In the genomic region with DNA sequence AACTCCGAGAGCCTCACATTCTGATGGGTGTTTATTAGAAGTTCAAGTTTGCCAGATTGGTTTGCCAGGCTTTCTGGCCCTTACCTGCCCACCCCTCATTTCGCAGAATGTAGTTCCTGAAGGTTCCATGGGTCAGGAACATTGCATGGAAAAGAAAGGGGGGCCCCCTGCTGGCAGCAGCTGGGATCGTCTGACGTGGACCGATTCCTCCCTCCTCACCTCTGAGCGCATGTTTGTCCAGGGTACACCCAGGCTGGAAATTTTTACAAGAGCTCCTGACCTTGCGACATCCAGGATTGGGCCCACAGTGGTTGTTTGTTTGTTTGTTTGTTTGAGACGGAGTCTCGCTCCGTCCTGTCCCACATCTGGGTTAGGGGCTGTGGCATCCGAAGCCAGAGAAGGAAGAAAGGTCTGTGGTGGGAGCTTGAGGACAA, we compare ENCODE assay signal across 8 cellular contexts.
A peak's percentile ranks its signal among the peaks of the same experiment; 100 is the strongest.
DNase-seq lines count a peak whose midpoint lies in the region; ATAC-seq and TF ChIP-seq lines count a peak whose summit lies in the region.

No MANE protein-coding gene starts in this region.

- H3K27me3 ChIP-seq in ascending aorta (no peaks in the 10 kb centered on the region), left ventricle myocardium inferior (ENCODE audit: low read depth) (no peaks in the 10 kb centered on the region)

- ATAC-seq in GM19324 (IDR thresholded peaks at IDR 0.05; ENCODE audit: low FRiP score, unreplicated experiment) (no peak), HG02973 (IDR thresholded peaks at IDR 0.05; ENCODE audit: unreplicated experiment) (no peak)

- no peak overlapping the region for H3K4me3 ChIP-seq in ascending aorta
- no peak overlapping the region for H3K4me3 ChIP-seq in left ventricle myocardium inferior
- no peak overlapping the region for H3K4me3 ChIP-seq in retinal pigment epithelial cell (ENCODE audit: low read length)

- H3K9me3 ChIP-seq in ascending aorta (no peaks in the 10 kb centered on the region), left ventricle myocardium inferior (replicated peaks) (no peaks in the 10 kb centered on the region)

- peak; percentile 90 for TF ChIP-seq CTCF in GM12873 (IDR thresholded peaks at IDR 0.05; ENCODE audit: insufficient read depth, low read depth, low read length, missing control alignments)
- TF ChIP-seq CTCF in ascending aorta (IDR thresholded peaks at IDR 0.05): peak; percentile 84 to 93 (median 88)
- peak; percentile 93 for TF ChIP-seq CTCF in left ventricle myocardium inferior (IDR thresholded peaks at IDR 0.05; ENCODE audit: borderline replicate concordance)
- TF ChIP-seq CTCF in retinal pigment epithelial cell (conservative IDR thresholded peaks at IDR 0.05; ENCODE audit: low read depth, low read length): peak; percentile 91

- peak overlapping the region; percentile 58 to 77 for H3K27ac ChIP-seq in ascending aorta
- no peak overlapping the region for H3K27ac ChIP-seq in left ventricle myocardium inferior (replicated peaks)

- DNase-seq in 8988T (peak; percentile 67), NCI-H510A treated with DMSO at 0.1 percent for 48 hours (lab: John Stamatoyannopoulos, UW) (peak; percentile 89), ascending aorta (ENCODE audit: low spot score in 2 of 2) (peak in 1 of 2 donors; percentile 82), left ventricle myocardium inferior (peak; percentile 65), retinal pigment epithelial cell (ENCODE audit: low read depth) (no peak)

- H3K36me3 ChIP-seq in ascending aorta: no peaks in the 10 kb centered on the region
- H3K36me3 ChIP-seq in left ventricle myocardium inferior: no peaks in the 10 kb centered on the region

- H3K4me1 ChIP-seq in ascending aorta (peaks cover 4 to 12% of the 10 kb centered on the region in 2 donors), left ventricle myocardium inferior (peaks cover 4% of the 10 kb centered on the region)

- intact Hi-C loops in ascending aorta (cut with DNase I): loop anchor here (1.0 to 5.0 kb wide), 3 partner anchors 55 to 250 kb away; no protein-coding TSS in a partner anchor
- intact Hi-C loops in left ventricle myocardium inferior (cut with micrococcal nuclease): loop anchor here (5.0 kb wide), 1 partner anchor 100 kb away; no protein-coding TSS in a partner anchor
